Comparison of ENCODE assay signal across 8 cellular contexts in the genomic region with DNA sequence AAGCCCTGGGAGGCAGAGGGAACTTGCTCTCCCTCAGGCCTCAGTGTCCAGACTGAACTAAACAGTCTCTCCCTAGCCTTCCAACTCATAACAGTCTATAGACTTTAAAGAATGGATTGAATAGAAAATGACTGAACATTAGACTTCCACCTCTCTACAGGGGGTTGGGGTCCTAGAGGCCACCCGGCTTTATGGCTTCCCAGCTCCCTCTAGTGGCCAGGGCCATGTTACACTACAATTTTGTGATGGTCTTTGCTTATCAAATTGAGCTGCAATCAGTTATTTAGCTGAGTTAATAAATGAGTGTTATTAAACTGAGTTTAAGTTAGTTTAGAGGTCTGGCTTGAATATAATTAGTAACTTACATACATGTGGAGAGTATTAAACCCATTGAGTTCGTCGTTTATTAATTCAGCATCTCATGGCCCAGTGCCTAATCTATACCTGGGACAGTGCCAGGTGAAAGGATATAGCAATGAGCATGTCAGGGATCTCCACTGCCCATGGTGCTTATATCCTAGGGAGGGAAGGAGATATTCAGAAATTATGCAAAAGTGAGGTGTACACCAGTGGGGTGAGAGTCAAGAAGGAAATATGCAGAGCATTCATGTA.
DNase-seq lines count a peak whose midpoint lies in the region; ATAC-seq and TF ChIP-seq lines count a peak whose summit lies in the region.

No MANE protein-coding gene starts in this region.

- H2AFZ ChIP-seq in OCI-LY1 (ENCODE audit: low read length): no peak overlapping the region

- no peaks in the 10 kb centered on the region for H3F3A ChIP-seq in OCI-LY1 (ENCODE audit: insufficient read depth, low read length)

- no peaks in the 10 kb centered on the region for H3K9me2 ChIP-seq in OCI-LY1 (ENCODE audit: low read depth, low read length)

- H4K20me1 ChIP-seq in OCI-LY1 (ENCODE audit: insufficient read depth, low read length): no peaks in the 10 kb centered on the region

- H3K27ac ChIP-seq in OCI-LY1 (ENCODE audit: low read depth, low read length, poor library complexity, severe bottlenecking): no peak overlapping the region
- no peak overlapping the region for H3K27ac ChIP-seq in aorta (ENCODE audit: low read depth in 1 of 2, low read length in 2 of 2)

- intact Hi-C loops in left ventricle myocardium superior (cut with micrococcal nuclease) (loop anchor here (10.0 kb wide), 1 partner anchor 133 kb away; the partner anchor contains the start of gene ADRB2), aorta (cut with DNase I) (no loop called here)

- no peak overlapping the region for H3K4me2 ChIP-seq in OCI-LY1 (ENCODE audit: low read length)

- WGBS in aorta, 2 donors: 39 to 42% methylated on average over 3 of the region's 3 CpGs

- H3K4me1 ChIP-seq in OCI-LY1 (ENCODE audit: insufficient read depth, low read length, severe bottlenecking): no peaks in the 10 kb centered on the region
- H3K4me1 ChIP-seq in aorta (ENCODE audit: control insufficient read depth in 1 of 2, insufficient read depth in 2 of 2, low read length in 2 of 2): no peaks in the 10 kb centered on the region

- no peaks in the 10 kb centered on the region for H3K27me3 ChIP-seq in OCI-LY1 (ENCODE audit: insufficient read depth, low read length)
- H3K27me3 ChIP-seq in aorta (ENCODE audit: control insufficient read depth in 1 of 2, insufficient read depth in 2 of 2, low read length in 1 of 2): no peaks in the 10 kb centered on the region

- H3K4me3 ChIP-seq in OCI-LY1 (ENCODE audit: low read depth, low read length, poor library complexity, severe bottlenecking) (no peak overlapping the region), aorta (ENCODE audit: low read length in 2 of 2) (no peak overlapping the region)

- TF ChIP-seq CTCF in OCI-LY1 (IDR thresholded peaks at IDR 0.05; ENCODE audit: low read length): peak; percentile 90

- no peaks in the 10 kb centered on the region for H3K9me3 ChIP-seq in OCI-LY1 (ENCODE audit: low read length)
- no peaks in the 10 kb centered on the region for H3K9me3 ChIP-seq in aorta (ENCODE audit: control insufficient read depth, low read length)

- no peak overlapping the region for H3K9ac ChIP-seq in OCI-LY1 (ENCODE audit: low read length)

- H3K79me2 ChIP-seq in OCI-LY1 (ENCODE audit: insufficient read depth, low read length): no peaks in the 10 kb centered on the region

- no peaks in the 10 kb centered on the region for H3K36me3 ChIP-seq in OCI-LY1 (ENCODE audit: insufficient read depth, low read length)
- H3K36me3 ChIP-seq in aorta (ENCODE audit: control insufficient read depth in 1 of 2, insufficient read depth in 2 of 2, low read length in 1 of 2): no peaks in the 10 kb centered on the region

- peak; percentile 39 for ATAC-seq in left ventricle myocardium superior
- ATAC-seq in GM21423 (IDR thresholded peaks at IDR 0.05; ENCODE audit: unreplicated experiment): no peak
- ATAC-seq in aorta (ENCODE audit: low FRiP score): no peak

- DNase-seq in EH (ENCODE audit: low read depth) (peak; percentile 50), HCEC 1CT (peak; percentile 30), left ventricle myocardium superior (no peak), aorta (no peak)
- DNase-seq in activated effector memory CD4-positive, alpha-beta T cell treated with Interleukin-2 at 50 U/mL for 16 hours: peak; percentile 13
- DNase-seq in stimulated activated CD4-positive, alpha-beta T cell treated with anti-CD3 and anti-CD28 coated beads, Interleukin-2, amount 100 ng/mL, for 24 hours: peak; percentile 55 to 61

Comparison
In these comparisons a context has a peak if more than half of its experiments do, and no peak if none do; other contexts are left out.
1. DNase-seq: peak in EH (single experiment), HCEC 1CT (single experiment), activated effector memory CD4-positive, alpha-beta T cell treated with Interleukin-2 at 50 U/mL for 16 hours (single experiment) and stimulated activated CD4-positive, alpha-beta T cell treated with anti-CD3 and anti-CD28 coated beads, Interleukin-2, amount 100 ng/mL, for 24 hours (2 of 2); none in left ventricle myocardium superior (single experiment) and aorta (0 of 2).